8 cellular contexts compared by ENCODE assay signal in the genomic region with DNA sequence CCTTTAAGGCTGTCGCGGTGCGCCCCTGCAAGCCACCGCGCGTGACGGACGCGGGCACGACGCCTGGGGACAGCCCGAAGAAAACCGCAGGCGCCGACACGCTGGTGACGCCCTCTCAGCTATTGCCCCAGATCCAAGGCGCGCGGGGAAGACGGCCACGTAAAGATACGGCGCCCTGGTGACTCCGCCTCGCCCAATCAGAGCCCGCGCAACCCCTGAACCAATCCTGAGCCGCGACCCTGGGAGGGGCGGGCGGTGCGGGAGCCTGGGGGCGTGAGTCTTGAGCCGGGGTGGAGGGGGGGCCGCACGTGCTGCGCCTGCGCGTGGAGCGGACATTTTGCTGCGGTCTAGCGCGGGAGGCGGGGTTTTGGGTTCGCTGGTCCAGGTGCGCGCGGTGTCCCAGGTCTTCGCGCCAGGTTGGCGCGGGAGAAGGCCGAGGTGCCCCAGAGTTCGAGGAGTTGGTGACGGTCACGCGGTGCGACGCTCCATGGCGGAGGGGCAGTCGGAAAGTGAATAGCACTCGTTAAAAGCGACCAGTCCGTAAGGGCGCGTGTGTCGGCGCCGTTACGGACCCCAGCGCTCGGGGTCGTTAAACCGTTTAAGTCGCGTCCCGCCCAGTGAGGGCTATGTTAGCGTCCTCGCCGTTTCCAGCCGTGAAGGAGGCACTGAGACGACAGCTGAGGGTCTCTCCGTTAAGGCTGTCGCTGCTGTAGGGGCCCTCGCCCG. TPM values are rescaled to one million over a fixed set of nuclear protein-coding genes. Genes with fewer than 3 reads are reported as not detected.
DNase-seq lines count a peak whose midpoint lies in the region; ATAC-seq and TF ChIP-seq lines count a peak whose summit lies in the region.

No MANE protein-coding gene starts in this region.

- H3F3A ChIP-seq in PC-3 (ENCODE audit: low read length, unreplicated experiment), result no peaks in the 10 kb centered on the region

- H3K36me3 ChIP-seq in PC-3 (ENCODE audit: low read depth, low read length) (no peaks in the 10 kb centered on the region; the same call in 1 of the 2 replicates), muscle layer of colon (ENCODE audit: insufficient read depth, low read length) (no peaks in the 10 kb centered on the region)

- H3K4me1 Mint-ChIP-seq in activated T-cell treated with anti-CD3 and anti-CD28 coated beads, Interleukin-2, amount 50 U/mL, for 4 hours (ENCODE audit: low read depth), result peaks cover 15% of the 10 kb centered on the region

- peak; percentile 98 for ATAC-seq in GM21717 (IDR thresholded peaks at IDR 0.05; ENCODE audit: unreplicated experiment)
- ATAC-seq in PC-3, result peak; percentile 100
- ATAC-seq in activated T-cell treated with anti-CD3 and anti-CD28 coated beads, Interleukin-2, amount 50 U/mL, for 4 hours, result peak; percentile 99 to 100
- ATAC-seq in esophagus mucosa, result peak; percentile 100

- no peaks in the 10 kb centered on the region for H3K36me3 Mint-ChIP-seq in activated T-cell treated with anti-CD3 and anti-CD28 coated beads, Interleukin-2, amount 50 U/mL, for 4 hours (ENCODE audit: insufficient read depth)

- no TSS peak for BruUV-seq in PC-3 (replicated peaks; lab: Mats Ljungman, UMichigan)

- H3K9me3 ChIP-seq in PC-3 (ENCODE audit: low read length), result no peaks in the 10 kb centered on the region
- no peaks in the 10 kb centered on the region for H3K9me3 ChIP-seq in muscle layer of colon (ENCODE audit: low read length)

- H4K20me1 ChIP-seq in PC-3 (ENCODE audit: low read length), result no peaks in the 10 kb centered on the region

- TF ChIP-seq CTCF in PC-3 (conservative IDR thresholded peaks at IDR 0.05; ENCODE audit: low read depth, low read length), result no peak

- H3K4me2 ChIP-seq in PC-3 (ENCODE audit: low read length), result peak overlapping the region; percentile 95

- H3K9me2 ChIP-seq in PC-3 (replicated peaks; ENCODE audit: low read length), result no peaks in the 10 kb centered on the region

- POLR2A ChIA-PET in PC-3 (lab: Charles Lee; ENCODE audit: unreplicated experiment), result interaction anchor here (0.6 kb wide), 1 partner anchor 50 kb away, joined by 5 read pairs; a partner anchor contains a TSS

- peaks cover 5% of the 10 kb centered on the region; the same call in 1 of the 2 replicates for H3K79me2 ChIP-seq in PC-3 (ENCODE audit: low read length)

- no peaks in the 10 kb centered on the region for H3K9me3 Mint-ChIP-seq in activated T-cell treated with anti-CD3 and anti-CD28 coated beads, Interleukin-2, amount 50 U/mL, for 4 hours

- DNase-seq in DMS53 (lab: John Stamatoyannopoulos, UW) (peak; percentile 98), PC-3 (peak; percentile 96)
- peak; percentile 95 for DNase-seq in Jurkat, Clone E6-1 (ENCODE audit: low read depth, low spot score)
- peak; percentile 96 for DNase-seq in activated T-cell treated with anti-CD3 and anti-CD28 coated beads, Interleukin-2, amount 50 U/mL, for 4 hours
- DNase-seq in stimulated activated CD8-positive, alpha-beta memory T cell treated with anti-CD3 and anti-CD28 coated beads, Interleukin-7, amount 100 ng/mL, for 1 hour (ENCODE audit: low read depth in 2 of 2), result peak; percentile 85 to 96

- H3K27me3 ChIP-seq in PC-3 (ENCODE audit: low read length), result no peaks in the 10 kb centered on the region
- no peaks in the 10 kb centered on the region for H3K27me3 ChIP-seq in muscle layer of colon (ENCODE audit: control insufficient read depth in 1 of 2, insufficient read depth in 2 of 2, low read length in 2 of 2)

- intact Hi-C loops in PC-3 (cut with micrococcal nuclease), result loop anchor here (2.0 kb wide), 1 partner anchor 50 kb away; a partner anchor contains a TSS

- CTCF ChIA-PET in PC-3 (lab: Charles Lee), result interaction anchor here (0.6 kb wide), 1 partner anchor 87 kb away, joined by 6 read pairs; no protein-coding TSS in a partner anchor

- H3K27me3 Mint-ChIP-seq in activated T-cell treated with anti-CD3 and anti-CD28 coated beads, Interleukin-2, amount 50 U/mL, for 4 hours (ENCODE audit: low read depth), result no peaks in the 10 kb centered on the region

- H3K27ac ChIP-seq in PC-3 (ENCODE audit: low read length), result peak overlapping the region; percentile 21
- peak overlapping the region; percentile 85 for H3K27ac ChIP-seq in muscle layer of colon (ENCODE audit: low read depth, low read length)

- H3K9ac ChIP-seq in PC-3 (ENCODE audit: low read length) (peak overlapping the region; percentile 86), muscle layer of colon (ENCODE audit: low read length) (peak overlapping the region; percentile 96)

- peak overlapping the region; percentile 87 for H3K4me3 Mint-ChIP-seq in activated T-cell treated with anti-CD3 and anti-CD28 coated beads, Interleukin-2, amount 50 U/mL, for 4 hours

- peak overlapping the region; percentile 76 for H3K4me3 ChIP-seq in Jurkat, Clone E6-1 (ENCODE audit: low read length)
- H3K4me3 ChIP-seq in PC-3 (ENCODE audit: low read length) (peak overlapping the region; percentile 74), muscle layer of colon (ENCODE audit: low read depth in 1 of 2, low read length in 2 of 2) (peak overlapping the region; percentile 92 to 96)

- H2AFZ ChIP-seq in PC-3 (ENCODE audit: low read length), result peak overlapping the region; percentile 94

- peaks cover 17% of the 10 kb centered on the region for H3K4me1 ChIP-seq in PC-3 (ENCODE audit: insufficient read depth, low read length)
- peaks cover 13% of the 10 kb centered on the region for H3K4me1 ChIP-seq in muscle layer of colon (ENCODE audit: insufficient read depth, low read length)

RNA-seq across cellular contexts. Expression of a gene that starts 15.9 kb away (rescaled TPM):
- polyA plus RNA-seq in Jurkat, Clone E6-1 (2012; ENCODE audit: insufficient read depth, insufficient read length), result not detected
- total RNA-seq in PC-3 (2014; rRNA removed), result 0.17 TPM in 1 of 2 replicates, not detected in the other
- total RNA-seq in activated T-cell treated with anti-CD3 and anti-CD28 coated beads, Interleukin-2, amount 50 U/mL, for 4 hours, result under 1 TPM in 1 of 3 donors, not detected in 2; 0.08 TPM
- total RNA-seq in esophagus mucosa, result 0.08 TPM

RNA-seq across cellular contexts. Expression of a gene that starts 50.1 kb away (rescaled TPM):
- polyA plus RNA-seq in Jurkat, Clone E6-1 (2012; ENCODE audit: insufficient read depth, insufficient read length), result 1,058 TPM
- total RNA-seq in PC-3 (2014; rRNA removed) (430 and 507 TPM in 2 replicates), esophagus mucosa (403 TPM)
- total RNA-seq in activated T-cell treated with anti-CD3 and anti-CD28 coated beads, Interleukin-2, amount 50 U/mL, for 4 hours, result 1,000 to 10,000 TPM; 1,928 to 2,267 (median 2,014) TPM

Comparison
In these comparisons a context has a peak if more than half of its experiments do, and no peak if none do; other contexts are left out.
1. Peak in every context shown above with its lines: DNase-seq, ATAC-seq, H3K4me3 ChIP-seq and H3K27ac ChIP-seq.